8 cellular contexts compared by ENCODE assay signal in the genomic region with DNA sequence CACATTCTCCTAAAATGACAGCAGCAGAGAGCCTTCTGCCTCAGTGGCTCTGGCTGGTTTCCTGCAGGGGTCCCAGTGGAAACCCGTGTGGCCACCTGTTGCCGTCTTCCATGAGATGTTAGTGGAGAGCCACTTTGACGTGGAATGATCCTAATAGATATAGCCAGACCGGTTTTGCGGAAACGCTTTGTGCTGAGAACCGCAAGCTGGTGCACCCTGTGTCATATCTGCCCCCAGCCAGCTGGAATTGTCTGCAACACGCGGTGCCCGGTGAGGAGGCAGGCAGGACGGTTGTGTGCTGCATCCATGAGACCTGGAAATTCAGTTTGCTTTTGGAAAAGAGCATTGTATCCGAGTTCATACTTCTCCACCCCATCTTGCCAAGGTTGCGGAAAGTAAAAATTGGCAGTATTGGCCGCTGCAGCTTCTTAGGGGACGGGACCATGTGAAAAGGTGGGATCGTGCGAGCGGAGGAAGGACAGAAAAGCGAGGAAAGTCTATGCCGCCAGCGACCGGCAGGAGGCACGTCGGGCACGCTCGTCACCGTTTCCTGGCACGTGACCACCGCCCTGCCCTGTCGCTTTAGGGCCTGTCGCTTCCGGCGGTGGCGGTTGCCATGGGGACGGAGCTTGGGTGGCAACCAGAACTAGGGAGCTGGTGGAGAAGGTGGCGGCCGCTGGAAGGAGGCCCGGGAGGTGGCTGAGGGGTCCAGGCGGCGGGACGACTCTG. TPM values are rescaled to one million over a fixed set of nuclear protein-coding genes. Genes with fewer than 3 reads are reported as not detected.
DNase-seq lines count a peak whose midpoint lies in the region; ATAC-seq, FAIRE-seq and TF ChIP-seq lines count a peak whose summit lies in the region.

A gene with protein sequence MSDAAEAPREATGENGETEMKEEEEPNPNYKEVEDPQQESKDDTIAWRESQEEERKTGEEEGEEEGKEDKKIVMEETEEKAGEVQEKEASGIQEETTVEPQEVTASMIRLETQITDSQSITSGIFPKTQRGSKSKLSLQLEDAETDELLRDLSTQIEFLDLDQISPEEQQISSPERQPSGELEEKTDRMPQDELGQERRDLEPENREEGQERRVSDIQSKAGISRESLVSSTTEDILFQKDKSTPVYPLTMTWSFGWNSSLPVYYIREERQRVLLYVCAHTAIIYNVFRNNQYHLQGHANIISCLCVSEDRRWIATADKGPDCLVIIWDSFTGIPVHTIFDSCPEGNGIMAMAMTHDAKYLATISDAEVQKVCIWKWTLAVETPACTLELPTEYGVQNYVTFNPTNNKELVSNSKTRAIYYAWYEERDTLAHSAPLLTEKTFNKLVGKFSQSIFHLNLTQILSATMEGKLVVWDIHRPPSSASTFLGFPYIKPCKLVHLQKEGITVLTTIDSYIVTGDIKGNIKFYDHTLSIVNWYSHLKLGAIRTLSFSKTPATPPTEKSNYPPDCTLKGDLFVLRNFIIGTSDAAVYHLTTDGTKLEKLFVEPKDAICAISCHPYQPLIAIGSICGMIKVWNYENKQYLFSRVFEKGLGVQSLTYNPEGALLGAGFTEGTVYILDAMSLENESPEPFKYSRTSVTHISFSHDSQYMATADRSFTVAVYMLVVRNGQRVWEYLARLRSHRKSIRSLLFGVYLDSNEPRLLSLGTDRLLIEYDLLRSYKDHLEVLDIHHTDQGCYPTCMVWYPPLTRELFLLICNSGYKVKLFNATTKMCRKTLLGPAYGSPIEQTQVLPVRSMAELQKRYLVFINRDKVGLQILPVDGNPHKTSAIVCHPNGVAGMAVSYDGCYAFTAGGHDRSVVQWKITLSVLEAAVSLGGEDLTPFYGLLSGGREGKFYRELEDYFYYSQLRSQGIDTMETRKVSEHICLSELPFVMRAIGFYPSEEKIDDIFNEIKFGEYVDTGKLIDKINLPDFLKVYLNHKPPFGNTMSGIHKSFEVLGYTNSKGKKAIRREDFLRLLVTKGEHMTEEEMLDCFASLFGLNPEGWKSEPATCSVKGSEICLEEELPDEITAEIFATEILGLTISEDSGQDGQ (plus strand): TSS at position 643 of the 729 bp plus-strand sequence. CDS start 2,714 bp downstream, outside the sequence.

- TF ChIP-seq CTCF in Loucy (conservative IDR thresholded peaks at IDR 0.05; ENCODE audit: low read length) (no peak), ascending aorta (IDR thresholded peaks at IDR 0.05) (peak; percentile 85 to 94 (median 94)), hepatocyte (IDR thresholded peaks at IDR 0.05; ENCODE audit: poor library complexity) (peak; percentile 47), retinal pigment epithelial cell (conservative IDR thresholded peaks at IDR 0.05; ENCODE audit: low read depth, low read length) (peak; percentile 24)

- no peaks in the 10 kb centered on the region for H3F3A ChIP-seq in Loucy (ENCODE audit: low read depth)

- H3K9me2 ChIP-seq in Loucy (replicated peaks; ENCODE audit: low read depth, low read length) (no peaks in the 10 kb centered on the region), hepatocyte (replicated peaks; ENCODE audit: insufficient read depth) (no peaks in the 10 kb centered on the region)

- H3K27me3 ChIP-seq in Loucy (ENCODE audit: insufficient read depth, low read length, poor library complexity, severe bottlenecking) (no peaks in the 10 kb centered on the region), ascending aorta (no peaks in the 10 kb centered on the region), hepatocyte (no peaks in the 10 kb centered on the region)

- H3K9me3 ChIP-seq in Loucy (ENCODE audit: insufficient read depth, low read depth, low read length) (no peaks in the 10 kb centered on the region), ascending aorta (no peaks in the 10 kb centered on the region), hepatocyte (ENCODE audit: low read depth) (no peaks in the 10 kb centered on the region)

- H3K4me3 Mint-ChIP-seq in T-cell, result peak within 1 kb of the TSS; percentile 79 to 84 (median 82)

- peak within 1 kb of the TSS; percentile 53 to 96 for H3K27ac Mint-ChIP-seq in T-cell

- peaks cover 20% of the 10 kb centered on the region for H3K36me3 Mint-ChIP-seq in T-cell

- WGBS in hepatocyte (ENCODE audit: low lambda C conversion rate, missing lambda C conversion rate), result 67% methylated on average over 36 of the region's 41 CpGs

- H2AFZ ChIP-seq in Loucy (ENCODE audit: low read length) (no peak within 1 kb of the TSS), hepatocyte (no peak within 1 kb of the TSS)

- H3K4me3 ChIP-seq in Loucy (ENCODE audit: low read length, poor library complexity, severe bottlenecking) (peak within 1 kb of the TSS; percentile 43), ascending aorta (peak within 1 kb of the TSS; percentile 50 to 79), hepatocyte (no peak within 1 kb of the TSS), retinal pigment epithelial cell (ENCODE audit: low read length) (peak within 1 kb of the TSS; percentile 43)

- peaks cover 32% of the 10 kb centered on the region; the same call in 1 of the 2 replicates for H3K36me3 ChIP-seq in Loucy (ENCODE audit: insufficient read depth, low read length)
- H3K36me3 ChIP-seq in ascending aorta, result peaks cover 26 to 33% of the 10 kb centered on the region in 2 donors
- H3K36me3 ChIP-seq in hepatocyte (replicated peaks; ENCODE audit: insufficient read depth, low read depth), result no peaks in the 10 kb centered on the region

- no peaks in the 10 kb centered on the region for H4K20me1 ChIP-seq in Loucy (ENCODE audit: insufficient read depth, low read length, poor library complexity, severe bottlenecking)
- no peaks in the 10 kb centered on the region for H4K20me1 ChIP-seq in hepatocyte (ENCODE audit: insufficient read depth, poor library complexity, severe bottlenecking)

- H3K79me2 ChIP-seq in Loucy (ENCODE audit: insufficient read depth, low read length), result no peaks in the 10 kb centered on the region
- H3K79me2 ChIP-seq in hepatocyte, result no peaks in the 10 kb centered on the region

- peak within 1 kb of the TSS; percentile 70 to 76 for H3K27ac ChIP-seq in ascending aorta
- H3K27ac ChIP-seq in hepatocyte, result no peak within 1 kb of the TSS

- H3K4me1 Mint-ChIP-seq in T-cell, result peaks cover 9 to 15% (median 14%) of the 10 kb centered on the region in 3 donors

- CTCF ChIA-PET in T-cell (lab: Charles Lee), result interaction anchor here in 1 of 2 donors (0.5 to 1.8 kb wide), 7 partner anchors 12 to 272 kb away, joined by 3 to 7 read pairs (median 3); partner anchors contain the start of gene PSMD9

- no peak for FAIRE-seq in urothelium cell line (lab: Jason Lieb, UNC)

- H3K9ac ChIP-seq in Loucy (ENCODE audit: low read depth, low read length, poor library complexity, severe bottlenecking), result no peak within 1 kb of the TSS

- no peaks in the 10 kb centered on the region for H3K4me1 ChIP-seq in Loucy (ENCODE audit: insufficient read depth, low read length, poor library complexity, severe bottlenecking)
- peaks cover 3 to 20% of the 10 kb centered on the region in 2 donors for H3K4me1 ChIP-seq in ascending aorta
- H3K4me1 ChIP-seq in hepatocyte (ENCODE audit: insufficient read depth), result no peaks in the 10 kb centered on the region

- ATAC-seq in GM21529 (IDR thresholded peaks at IDR 0.05; ENCODE audit: unreplicated experiment) (peak; percentile 94), T-cell (replicated peaks in 1 of 4) (peak; percentile 99 to 100 (median 100))

- intact Hi-C loops in ascending aorta (cut with DNase I), result loop anchor here (1.0 to 5.0 kb wide), 4 partner anchors 84 to 205 kb away; no protein-coding TSS in a partner anchor

- H3K4me2 ChIP-seq in Loucy (ENCODE audit: low read depth, low read length, poor library complexity, severe bottlenecking), result peak within 1 kb of the TSS; percentile 30
- H3K4me2 ChIP-seq in hepatocyte, result peak within 1 kb of the TSS; percentile 76

- DNase-seq in DMS153 treated with DMSO at 0.1 percent for 48 hours (lab: John Stamatoyannopoulos, UW; ENCODE audit: unreplicated experiment), result peak; percentile 75
- DNase-seq in T-cell, result peak; percentile 85 to 100 (median 96)
- DNase-seq in ascending aorta (ENCODE audit: low spot score in 2 of 2), result peak; percentile 95 to 99
- peak; percentile 89 for DNase-seq in hepatocyte (ENCODE audit: low spot score)
- DNase-seq in retinal pigment epithelial cell (ENCODE audit: low read depth), result peak; percentile 19
- no peak for DNase-seq in urothelium cell line (ENCODE audit: low spot score)

- POLR2A ChIA-PET in T-cell (lab: Charles Lee), result interaction anchor here (0.6 kb wide), 2 partner anchors 143 to 244 kb away, joined by 3 read pairs; no protein-coding TSS in a partner anchor

- H3K9me3 Mint-ChIP-seq in T-cell, result no peaks in the 10 kb centered on the region

- H3K27me3 Mint-ChIP-seq in T-cell, result no peaks in the 10 kb centered on the region

RNA-seq across cellular contexts. Expression of the gene that starts here (rescaled TPM):
- under 1 TPM; 0.50 to 0.61 (median 0.57) TPM for total RNA-seq in T-cell
- total RNA-seq in ascending aorta, result 0.75 TPM
- 1.6 and 3.7 TPM in 2 replicates for total RNA-seq in hepatocyte
- 3.0 and 8.5 TPM in 2 replicates for polyA plus RNA-seq in hepatocyte

Comparison
In these comparisons a context has a peak if more than half of its experiments do, and no peak if none do; other contexts are left out.
1. Peak in DNase-seq and ATAC-seq in T-cell; RNA of the gene not detected or under 1 TPM.
2. Peak in DNase-seq, H3K4me3 ChIP-seq and H3K27ac ChIP-seq in ascending aorta; RNA of the gene not detected or under 1 TPM.